Comparison of ENCODE assay signal across 24 cellular contexts in the genomic region with DNA sequence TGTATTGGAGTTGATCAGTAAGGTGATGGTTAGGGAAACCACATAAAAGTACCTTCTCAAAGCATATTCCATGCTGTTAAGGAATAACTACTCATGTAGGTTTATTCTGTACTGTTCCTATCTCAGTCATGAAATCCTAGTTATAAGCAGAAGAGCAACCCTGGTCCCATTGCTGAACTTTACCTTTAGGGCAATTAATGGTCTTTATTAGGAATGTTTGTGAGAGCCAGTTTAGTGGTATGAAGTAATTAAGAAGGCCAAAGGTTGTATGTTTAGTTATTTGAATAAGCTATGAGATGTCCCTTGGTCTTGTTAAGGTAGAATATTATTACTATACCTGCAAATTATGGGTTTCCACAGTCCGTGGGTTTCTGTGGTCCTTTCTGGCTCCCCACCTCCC.
"Had no signal": no experiment of that assay in that cellular context is flagged by ENCODE, and none has a peak within 500 bp of the region (broad histone marks: within the 10 kb centered on the region; RNA-seq: fewer than 3 reads in every experiment).

No MANE protein-coding gene starts in this region.

- H3K9ac ChIP-seq: neural progenitor cell had no signal

- H3K9me3 ChIP-seq: esophagus muscularis mucosa, gastrocnemius medialis, left lung, lower lobe of right lung, pancreas, testis, tibial nerve, upper lobe of right lung had no signal

- DNase-seq: cortex of kidney; effector memory CD4-positive, alpha-beta T cell; gastrocnemius medialis; glutamatergic neuron; immature natural killer cell; left lung; lower lobe of right lung; midbrain; occipital lobe; pancreas; right cardiac atrium; stimulated activated CD4-positive, alpha-beta T cell treated with anti-CD3 and anti-CD28 coated beads, Interleukin-15, amount 100 ng/mL, for 24 hours; stimulated activated CD4-positive, alpha-beta T cell treated with anti-CD3 and anti-CD28 coated beads, Interleukin-1b, Interleukin-23, amount 100 ng/mL, for 48 hours; stimulated activated CD4-positive, alpha-beta T cell treated with anti-CD3 and anti-CD28 coated beads, Interleukin-4, amount 100 ng/mL, for 24 hours; stimulated activated naive B cell treated with anti-CD40 and anti-IgM and Interleukin-4, amounts not matched to agents 10 μg/mL and 1 μg/mL and 100 μg/mL, for 72 hours; stimulated activated naive CD8-positive, alpha-beta T cell treated with anti-CD3 and anti-CD28 coated beads, Interleukin-15, amount 100 ng/mL, for 72 hours; testis; upper lobe of right lung had no signal

- H3K27me3 ChIP-seq: esophagus muscularis mucosa, gastrocnemius medialis, left lung, neural progenitor cell, pancreas, testis, tibial nerve, upper lobe of right lung had no signal

- H2AFZ ChIP-seq: neural progenitor cell had no signal

- H3K4me1 ChIP-seq: lower lobe of right lung, neural progenitor cell, pancreas, testis had no signal

- H3K27ac ChIP-seq: epithelial cell of prostate, esophagus muscularis mucosa, gastrocnemius medialis, lower lobe of right lung, neural progenitor cell, pancreas, testis, upper lobe of right lung had no signal

- H3K4me2 ChIP-seq: neural progenitor cell had no signal

- H3K36me3 ChIP-seq: neural progenitor cell, pancreas had no signal

- ATAC-seq: gastrocnemius medialis; left lung; lower lobe of right lung; natural killer cell treated with Interleukin-12 subunit alpha and Interleukin-12 subunit beta and Interleukin-15 and Interleukin-18, amount 100 ng/mL, for 72 hours; right cardiac atrium; stimulated activated naive B cell treated with anti-CD40 and anti-IgM and Interleukin-4, amounts not matched to agents 10 μg/mL and 1 μg/mL and 100 μg/mL, for 72 hours; stimulated activated naive CD8-positive, alpha-beta T cell treated with anti-CD3 and anti-CD28 coated beads, Interleukin-15, amount 100 ng/mL, for 72 hours; upper lobe of right lung had no signal

- FAIRE-seq: keratinocyte, pancreas had no signal

- H3K4me3 ChIP-seq: esophagus muscularis mucosa, gastrocnemius medialis, left lung, lower lobe of right lung, neural progenitor cell, pancreas, testis, tibial nerve, upper lobe of right lung had no signal
